In the genomic region with DNA sequence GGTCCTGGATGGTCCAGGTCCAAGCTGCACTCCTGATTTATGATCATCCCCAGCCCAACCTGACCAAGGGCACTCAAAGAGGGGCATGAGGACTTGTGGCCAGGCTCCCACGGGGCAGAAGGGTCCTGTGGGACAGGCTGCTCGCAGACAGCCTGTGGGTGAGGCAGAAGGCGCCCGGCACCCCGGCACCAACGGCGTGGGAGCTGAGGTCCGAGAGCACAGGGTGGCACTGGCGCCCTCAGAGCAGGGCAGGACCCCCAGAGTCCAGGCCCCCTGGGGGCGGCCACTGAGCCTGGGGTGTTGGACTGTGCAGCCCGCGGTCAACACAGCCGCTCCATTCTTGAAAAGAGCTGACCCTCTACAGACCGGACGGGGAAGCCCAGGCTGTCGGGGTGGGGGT, we compare ENCODE assay signal across 18 cellular contexts. TPM values are rescaled to one million over a fixed set of nuclear protein-coding genes. Genes with fewer than 3 reads are reported as not detected.
DNase-seq lines count a peak whose midpoint lies in the region; FAIRE-seq and TF ChIP-seq lines count a peak whose summit lies in the region.
"Had no signal": no experiment of that assay in that cellular context is flagged by ENCODE, and none has a peak within 500 bp of the region (broad histone marks: within the 10 kb centered on the region; RNA-seq: fewer than 3 reads in every experiment).

No MANE protein-coding gene starts in this region.

- no peak overlapping the region for H3K27ac Mint-ChIP-seq in activated T-cell treated with anti-CD3 and anti-CD28 coated beads, Interleukin-2, amount 50 U/mL, for 24 hours

- peaks cover 47% of the 10 kb centered on the region for H3K27me3 ChIP-seq in transverse colon
- H3K27me3 ChIP-seq: MG63 had no signal

- H3K27ac ChIP-seq in C4-2B = peak overlapping the region; percentile 92
- H3K27ac ChIP-seq in kidney (ENCODE audit: low read depth in 2 of 2, low read length in 2 of 2) = no peak overlapping the region
- H3K27ac ChIP-seq in transverse colon = no peak overlapping the region
- H3K27ac ChIP-seq: PC-9 had no signal

- H3K9ac ChIP-seq in kidney (ENCODE audit: low read length in 2 of 2) = no peak overlapping the region

- TF ChIP-seq POLR2A in transverse colon (IDR thresholded peaks at IDR 0.05) = no peak
- no peak for TF ChIP-seq POLR2A in lower leg skin (IDR thresholded peaks at IDR 0.05)

- no peaks in the 10 kb centered on the region for H3K9me3 ChIP-seq in kidney (ENCODE audit: control insufficient read depth in 1 of 2, low read length in 2 of 2)
- H3K9me3 ChIP-seq in transverse colon = no peaks in the 10 kb centered on the region
- H3K9me3 ChIP-seq: HAP-1, MG63 had no signal

- DNase-seq in activated T-cell treated with anti-CD3 and anti-CD28 coated beads, Interleukin-2, amount 50 U/mL, for 24 hours = peak; percentile 28
- DNase-seq in activated T-cell treated with anti-CD3 and anti-CD28 coated beads, Interleukin-2, amount 50 U/mL, for 48 hours = no peak
- DNase-seq in kidney (peak; percentile 72), transverse colon (peak; percentile 6), A172 (ENCODE audit: low spot score) (no peak), lower leg skin (ENCODE audit: low spot score in 2 of 2) (no peak)
- DNase-seq: ACHN; CD8-positive, alpha-beta memory T cell; DMS 273 treated with DMSO at 0.1 percent for 48 hours; MG63; NCI-H1092 treated with DMSO at 0.1 percent for 48 hours; NCI-H1694; NCI-H446; PC-9; SHP77 had no signal

- H3K4me1 Mint-ChIP-seq in activated T-cell treated with anti-CD3 and anti-CD28 coated beads, Interleukin-2, amount 50 U/mL, for 24 hours (ENCODE audit: low read depth) = peaks cover 27% of the 10 kb centered on the region

- intact Hi-C loops in kidney (cut with DNase I) (no loop called here), transverse colon (cut with DNase I; ENCODE audit: low total_unique reads) (no loop called here), lower leg skin (cut with DNase I; ENCODE audit: low total_unique reads) (no loop called here)

- 95% methylated on average over 9 of the region's 16 CpGs; no CpG with 5 or more reads in 1 of the 2 donors for WGBS in transverse colon (ENCODE audit: low coverage in 1 of 2), 2 donors
- WGBS in lower leg skin, 2 donors = 90 to 91% methylated on average over 13 to 16 of the region's 16 CpGs

- no peak for FAIRE-seq in kidney (lab: Jason Lieb, UNC)
- FAIRE-seq: HepG2 had no signal

- TF ChIP-seq CTCF in C4-2B (conservative IDR thresholded peaks at IDR 0.05) (no peak), kidney (IDR thresholded peaks at IDR 0.05; ENCODE audit: borderline replicate concordance, extremely low read depth, insufficient read depth) (no peak), transverse colon (IDR thresholded peaks at IDR 0.05) (no peak), lower leg skin (IDR thresholded peaks at IDR 0.05) (no peak)

- no peaks in the 10 kb centered on the region for H3K36me3 Mint-ChIP-seq in activated T-cell treated with anti-CD3 and anti-CD28 coated beads, Interleukin-2, amount 50 U/mL, for 24 hours (ENCODE audit: low read depth)
- H3K36me3 Mint-ChIP-seq: CD8-positive, alpha-beta memory T cell had no signal

- peaks cover 17% of the 10 kb centered on the region for H3K27me3 Mint-ChIP-seq in activated T-cell treated with anti-CD3 and anti-CD28 coated beads, Interleukin-2, amount 50 U/mL, for 24 hours

- in situ Hi-C loops in transverse colon (cut with MboI; ENCODE audit: low pct_ligation_motif_present in 1 of 4, low pct_unique_long_range_greater_than_20kb in 1 of 4, low sequenced_read_pairs in 3 of 4) = no loop called here

- H3K4me1 ChIP-seq in kidney (ENCODE audit: control insufficient read depth in 1 of 2, insufficient read depth in 1 of 2, low read depth in 1 of 2, low read length in 2 of 2) (no peaks in the 10 kb centered on the region), transverse colon (peaks cover 0 to 14% (median 7%) of the 10 kb centered on the region in 4 donors)
- H3K4me1 ChIP-seq: HAP-1 had no signal

- no peak overlapping the region for H3K4me3 Mint-ChIP-seq in activated T-cell treated with anti-CD3 and anti-CD28 coated beads, Interleukin-2, amount 50 U/mL, for 24 hours

- no peak for TF ChIP-seq EP300 in transverse colon (IDR thresholded peaks at IDR 0.05; ENCODE audit: low read depth)

- H3K36me3 ChIP-seq in kidney (ENCODE audit: control insufficient read depth in 1 of 2, insufficient read depth in 2 of 2, low read length in 2 of 2) (no peaks in the 10 kb centered on the region), transverse colon (no peaks in the 10 kb centered on the region)
- H3K36me3 ChIP-seq: HAP-1, MG63 had no signal

- H3K9me3 Mint-ChIP-seq in activated T-cell treated with anti-CD3 and anti-CD28 coated beads, Interleukin-2, amount 50 U/mL, for 24 hours = no peaks in the 10 kb centered on the region
- H3K9me3 Mint-ChIP-seq: CD8-positive, alpha-beta memory T cell had no signal

- no peak overlapping the region for H3K4me3 ChIP-seq in kidney (ENCODE audit: low read length in 2 of 2)
- no peak overlapping the region for H3K4me3 ChIP-seq in transverse colon
- H3K4me3 ChIP-seq in lower leg skin (ENCODE audit: low read depth, poor library complexity, severe bottlenecking) = no peak overlapping the region
- H3K4me3 ChIP-seq: HAP-1, MG63, PC-9 had no signal

RNA-seq across cellular contexts. Expression of a gene that starts 3.3 kb away (rescaled TPM):
- 0.16 TPM for total RNA-seq in kidney
- polyA plus RNA-seq in kidney (ENCODE audit: insufficient read depth, low read depth, low replicate concordance) = not detected
- total RNA-seq in transverse colon = 1 to 10 TPM in 2 of 4 donors, under 1 TPM in 2; 0.32 to 2.2 (median 1.3) TPM
- not detected in 2 replicates for total RNA-seq in A172 (2014; rRNA removed; shearing (Covaris generic))
- not detected for total RNA-seq in lower leg skin
- total RNA-seq: HepG2, PC-9 had no signal
- polyA plus RNA-seq: CD8-positive, alpha-beta memory T cell; HepG2 had no signal

RNA-seq across cellular contexts. Expression of a gene that starts 48.7 kb away (rescaled TPM):
- total RNA-seq in kidney (107 TPM), transverse colon (100 to 1,000 TPM; 115 to 290 (median 147) TPM), lower leg skin (100 to 1,000 TPM; 149 to 181 (median 163) TPM)
- polyA plus RNA-seq in kidney (ENCODE audit: insufficient read depth, low read depth, low replicate concordance) = 96.5 TPM
- total RNA-seq in A172 (2014; rRNA removed; shearing (Covaris generic)) = 41.7 and 48.7 TPM in 2 replicates

RNA-seq across cellular contexts. Expression of a gene that starts 48.8 kb away (rescaled TPM):
- total RNA-seq in kidney (not detected), transverse colon (not detected), lower leg skin (not detected)
- not detected for polyA plus RNA-seq in kidney (ENCODE audit: insufficient read depth, low read depth, low replicate concordance)
- total RNA-seq in A172 (2014; rRNA removed; shearing (Covaris generic)) = not detected in 2 replicates
- total RNA-seq: CD8-positive, alpha-beta memory T cell; HepG2; PC-9 had no signal
- polyA plus RNA-seq: CD8-positive, alpha-beta memory T cell; HepG2 had no signal

Comparison
In these comparisons a context has a peak if more than half of its experiments do, and no peak if none do; other contexts are left out.
1. DNase-seq: peak in activated T-cell treated with anti-CD3 and anti-CD28 coated beads, Interleukin-2, amount 50 U/mL, for 24 hours (single experiment), kidney (single experiment) and transverse colon (single experiment); none in activated T-cell treated with anti-CD3 and anti-CD28 coated beads, Interleukin-2, amount 50 U/mL, for 48 hours (0 of 2), A172 (single experiment) and lower leg skin (0 of 2).